Comparison of ENCODE assay signal across 11 cellular contexts in genomic region chr1:77416692-77417450, GRCh38.
DNase-seq lines count a peak whose midpoint lies in the region; ATAC-seq, FAIRE-seq and TF ChIP-seq lines count a peak whose summit lies in the region.
"Had no signal": no experiment of that assay in that cellular context is flagged by ENCODE, and none has a peak within 500 bp of the region (broad histone marks: within the 10 kb centered on the region; RNA-seq: fewer than 3 reads in every experiment).

No MANE protein-coding gene starts in this region.

- POLR2A ChIA-PET in WTC11 (lab: Charles Lee), result no interaction called here

- H3K36me3 Mint-ChIP-seq in HFFc6 (ENCODE audit: low read depth) (peaks cover 77% of the 10 kb centered on the region), WTC11 (peaks cover 9% of the 10 kb centered on the region)
- H3K36me3 Mint-ChIP-seq: memory B cell had no signal

- H3K9me3 Mint-ChIP-seq in HFFc6 (peaks cover 4% of the 10 kb centered on the region; the same call in 1 of the 2 replicates), WTC11 (peaks cover 17% of the 10 kb centered on the region)
- H3K9me3 Mint-ChIP-seq: central memory CD8-positive, alpha-beta T cell had no signal

- H3K4me1 Mint-ChIP-seq in HFFc6 (ENCODE audit: low read depth) (peaks cover 70% of the 10 kb centered on the region), WTC11 (peaks cover 19% of the 10 kb centered on the region)

- H3K27ac Mint-ChIP-seq in HFFc6 (peak overlapping the region; percentile 79), WTC11 (no peak overlapping the region)
- H3K27ac Mint-ChIP-seq: memory B cell had no signal

- H3K4me3 Mint-ChIP-seq in HFFc6 (peak overlapping the region; percentile 44), WTC11 (no peak overlapping the region)
- H3K4me3 Mint-ChIP-seq: central memory CD8-positive, alpha-beta T cell; memory B cell had no signal

- DNase-seq in D721Med (ENCODE audit: insufficient read length, low spot score), result no peak
- no peak for DNase-seq in HFFc6
- DNase-seq in WTC11 (ENCODE audit: low spot score), result peak; percentile 14
- no peak for DNase-seq in left lobe of liver (ENCODE audit: low spot score)
- no peak for DNase-seq in midbrain (lab: John Stamatoyannopoulos, UW)
- no peak for DNase-seq in superior temporal gyrus (ENCODE audit: extremely low spot score)
- DNase-seq: stimulated activated CD4-positive, alpha-beta T cell treated with anti-CD3 and anti-CD28 coated beads, Interleukin-1b, Interleukin-23, amount 100 ng/mL, for 48 hours had no signal

- CTCF ChIA-PET in WTC11 (lab: Charles Lee), result no interaction called here

- TF ChIP-seq CTCF in D721Med (IDR thresholded peaks at IDR 0.05; ENCODE audit: insufficient read depth, missing control alignments) (peak; percentile 30), HFFc6 (IDR thresholded peaks at IDR 0.05) (peak; percentile 78), WTC11 (IDR thresholded peaks at IDR 0.05) (peak; percentile 34; the same call in 1 of the 2 replicates)

- ATAC-seq in WTC11 (peak; percentile 72), left lobe of liver (peak; percentile 71), GM19452 (IDR thresholded peaks at IDR 0.05; ENCODE audit: unreplicated experiment) (no peak), HG03469 (IDR thresholded peaks at IDR 0.05; ENCODE audit: unreplicated experiment) (no peak)

- FAIRE-seq in D721Med (lab: Jason Lieb, UNC), result no peak

- peaks cover 3% of the 10 kb centered on the region; the same call in 1 of the 2 replicates for H3K27me3 Mint-ChIP-seq in HFFc6 (ENCODE audit: insufficient read depth)
- H3K27me3 Mint-ChIP-seq in WTC11 (ENCODE audit: low read depth), result no peaks in the 10 kb centered on the region

TF ChIP-seq in WTC11, 78 proteins besides CTCF, POLR2A, EP300 and RAD21:
- TF ChIP-seq RORB (CRISPR knock-in tag; IDR thresholded peaks at IDR 0.05), result no peak
- TF ChIP-seq ZNF121 (CRISPR knock-in tag; IDR thresholded peaks at IDR 0.05), result no peak

Comparison
In these comparisons a context has a peak if more than half of its experiments do, and no peak if none do; other contexts are left out.
1. ATAC-seq: peak in WTC11 (single experiment) and left lobe of liver (single experiment); none in GM19452 (single experiment) and HG03469 (single experiment).
2. Peak in every context shown above with its lines, with median percentiles within 50 percentile points of each other: CTCF ChIP-seq.